ENCODE assay signal across 19 cellular contexts in the genomic region with DNA sequence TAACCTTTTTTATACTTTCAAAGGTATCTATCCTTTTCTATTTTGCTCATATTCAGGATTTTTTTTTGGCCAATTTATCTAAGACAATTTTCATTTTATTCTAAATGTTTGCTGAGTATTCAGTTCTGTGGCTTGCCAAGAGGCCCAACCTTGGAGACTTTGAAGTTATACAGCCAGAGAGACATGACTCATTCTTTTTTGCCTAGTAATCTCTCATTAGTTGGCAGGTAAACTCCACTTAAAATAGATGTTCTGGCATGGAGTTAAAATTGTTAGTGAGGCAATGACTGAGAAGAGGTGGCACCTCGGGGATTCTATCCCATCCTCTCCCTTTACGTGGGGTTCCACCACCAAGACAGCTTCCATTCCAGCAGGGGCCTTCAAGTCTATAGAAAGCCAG.
A peak's percentile ranks its signal among the peaks of the same experiment; 100 is the strongest.
DNase-seq lines count a peak whose midpoint lies in the region; FAIRE-seq and TF ChIP-seq lines count a peak whose summit lies in the region.
"Had no signal": no experiment of that assay in that cellular context is flagged by ENCODE, and none has a peak within 500 bp of the region (broad histone marks: within the 10 kb centered on the region; RNA-seq: fewer than 3 reads in every experiment).

No MANE protein-coding gene starts in this region.

- H3K9me3 ChIP-seq in MG63 (peaks cover 5% of the 10 kb centered on the region; the same call in 1 of the 2 replicates), mammary epithelial cell (replicated peaks; ENCODE audit: insufficient read depth, low read length) (no peaks in the 10 kb centered on the region), SJCRH30 (replicated peaks) (no peaks in the 10 kb centered on the region)
- H3K9me3 ChIP-seq: stomach had no signal

- H3K4me1 ChIP-seq in mammary epithelial cell (ENCODE audit: insufficient read depth, low read length): no peaks in the 10 kb centered on the region
- no peaks in the 10 kb centered on the region for H3K4me1 ChIP-seq in SJCRH30
- H3K4me1 ChIP-seq: stomach had no signal

- in situ Hi-C loops in mammary epithelial cell (cut with MboI; ENCODE audit: low sequenced_read_pairs in 2 of 2): no loop called here

- no peak overlapping the region for H3K4me3 ChIP-seq in MG63
- H3K4me3 ChIP-seq in mammary epithelial cell (replicated peaks in 1 of 3; ENCODE audit: insufficient read depth in 1 of 3, low read depth in 2 of 3, low read length in 3 of 3): no peak overlapping the region
- H3K4me3 ChIP-seq in SJCRH30: no peak overlapping the region
- H3K4me3 ChIP-seq: stomach had no signal

- no peak overlapping the region for H3K27ac ChIP-seq in mammary epithelial cell (ENCODE audit: insufficient read depth, low read depth, low read length)
- H3K27ac ChIP-seq in SJCRH30: no peak overlapping the region
- H3K27ac ChIP-seq: stomach, VCaP had no signal

- no TSS peak for BruUV-seq in mammary epithelial cell (replicated peaks; lab: Mats Ljungman, UMichigan)

- CTCF ChIA-PET in mammary epithelial cell (lab: Charles Lee; ENCODE audit: low non-redundant PET): no interaction called here

- H3K27me3 ChIP-seq in MG63 (no peaks in the 10 kb centered on the region), mammary epithelial cell (ENCODE audit: insufficient read depth, low read length) (no peaks in the 10 kb centered on the region), SJCRH30 (no peaks in the 10 kb centered on the region)
- H3K27me3 ChIP-seq: stomach had no signal

- dilution Hi-C loops in mammary epithelial cell (cut with HindIII; ENCODE audit: low sequenced_read_pairs): no loop called here

- intact Hi-C loops in mammary epithelial cell (cut with micrococcal nuclease): no loop called here

- H2AFZ ChIP-seq in mammary epithelial cell (ENCODE audit: low read depth, low read length): no peak overlapping the region

- H3K4me2 ChIP-seq in mammary epithelial cell (ENCODE audit: insufficient read depth, low read depth, low read length): no peak overlapping the region

- DNase-seq in AG08395 (ENCODE audit: low spot score) (peak; percentile 10), MG63 (peak; percentile 43), mammary epithelial cell (peak; percentile 63), kidney tubule cell (ENCODE audit: low spot score) (peak; percentile 43), NCI-H187 treated with DMSO at 0.1 percent for 48 hours (lab: John Stamatoyannopoulos, UW) (no peak), H54 (ENCODE audit: insufficient read length, low spot score) (no peak), T-helper 2 cell (no peak), SJCRH30 (no peak)
- DNase-seq: activated CD4-positive, alpha-beta memory T cell treated with anti-CD3 and anti-CD28 coated beads, Interleukin-2, amount 10 ng/mL, durations not matched to agents 7 days and 5 days; activated naive CD8-positive, alpha-beta T cell treated with anti-CD3 and anti-CD28 coated beads for 36 hours; activated T-cell treated with anti-CD3 and anti-CD28 coated beads, Interleukin-2, amount 50 U/mL, for 24 hours; islet precursor cell; Karpas-422; NCI-H146; right cardiac atrium; stomach; T-cell had no signal

- WGBS in mammary epithelial cell (ENCODE audit: low coverage, missing lambda C conversion rate): 26% methylated on average over 2 of the region's 2 CpGs

- TF ChIP-seq POLR2A in H54 (IDR thresholded peaks at IDR 0.05; ENCODE audit: low read depth, low read length): no peak

- H4K20me1 ChIP-seq in mammary epithelial cell (ENCODE audit: insufficient read depth, low read length): no peaks in the 10 kb centered on the region

- H3K79me2 ChIP-seq in mammary epithelial cell (ENCODE audit: insufficient read depth, low read length): no peaks in the 10 kb centered on the region

- no peak overlapping the region for H3K9ac ChIP-seq in mammary epithelial cell (ENCODE audit: insufficient read depth, low read length)

- no peak for TF ChIP-seq CTCF in mammary epithelial cell (conservative IDR thresholded peaks at IDR 0.05 in 1 of 2, IDR thresholded peaks at IDR 0.05 in 1 of 2; ENCODE audit: extremely low read depth in 1 of 2, insufficient read depth in 1 of 2, low read depth in 1 of 2, low read length in 2 of 2)

- H3K36me3 ChIP-seq in MG63 (no peaks in the 10 kb centered on the region), mammary epithelial cell (ENCODE audit: insufficient read depth, low read length) (no peaks in the 10 kb centered on the region), SJCRH30 (no peaks in the 10 kb centered on the region)
- H3K36me3 ChIP-seq: stomach had no signal

- no peak for FAIRE-seq in H54 (lab: Jason Lieb, UNC)
- FAIRE-seq: RCC 7860 had no signal

Comparison
In these comparisons a context has a peak if more than half of its experiments do, and no peak if none do; other contexts are left out.
1. DNase-seq: peak in AG08395 (single experiment), MG63 (single experiment), mammary epithelial cell (single experiment) and kidney tubule cell (single experiment); none in NCI-H187 treated with DMSO at 0.1 percent for 48 hours (single experiment), H54 (single experiment), T-helper 2 cell (0 of 5) and SJCRH30 (0 of 2).